In the genomic region with DNA sequence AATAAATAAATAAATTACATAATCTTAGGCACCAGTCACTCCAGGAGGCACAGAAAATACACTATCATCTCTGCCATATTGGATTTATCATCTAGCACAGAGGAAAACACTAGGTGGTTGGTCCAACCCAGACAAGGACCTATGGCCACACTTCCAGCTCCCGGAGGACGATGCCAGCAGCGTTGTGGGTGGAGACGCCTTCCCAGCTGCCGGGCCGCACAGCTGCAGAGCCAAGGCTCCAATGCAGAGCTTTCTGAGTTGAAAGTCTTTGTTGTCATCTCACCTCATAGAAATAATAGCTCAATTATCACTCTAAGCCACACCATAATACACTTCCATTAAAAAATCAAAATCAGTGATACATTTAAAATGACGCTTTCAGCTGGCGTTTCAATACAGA, we compare ENCODE assay signal across 22 cellular contexts.
DNase-seq lines count a peak whose midpoint lies in the region; ATAC-seq and TF ChIP-seq lines count a peak whose summit lies in the region.
"Had no signal": no experiment of that assay in that cellular context is flagged by ENCODE, and none has a peak within 500 bp of the region (broad histone marks: within the 10 kb centered on the region; RNA-seq: fewer than 3 reads in every experiment).

No MANE protein-coding gene starts in this region.

- H3K36me3 ChIP-seq in osteoblast (ENCODE audit: insufficient read depth, low read length), result no peaks in the 10 kb centered on the region
- H3K36me3 ChIP-seq: BE2C, BLaER1 had no signal

- DNase-seq in coronary artery (ENCODE audit: low spot score) (peak; percentile 8), left lobe of liver (ENCODE audit: low spot score) (peak; percentile 18), osteoblast (ENCODE audit: insufficient read length, low spot score, missing footprints) (peak; percentile 38)
- DNase-seq: 8988T; ACHN; BE2C; C1 segment of cervical spinal cord; CD4-positive, alpha-beta memory T cell; CD4-positive, CD25-positive, alpha-beta regulatory T cell; CD8-positive, alpha-beta memory T cell; COR-L47; DMS 273 treated with DMSO at 0.1 percent for 48 hours; DMS153; DMS53; DMS79; DND-41; EL; GDM1 had no signal

- no peak overlapping the region for H2AFZ ChIP-seq in osteoblast (ENCODE audit: low read length)

- TF ChIP-seq CTCF in coronary artery (IDR thresholded peaks at IDR 0.05) (no peak), osteoblast (IDR thresholded peaks at IDR 0.05; ENCODE audit: extremely low read depth, low read depth, low read length) (no peak)

- no peak overlapping the region for H3K4me2 ChIP-seq in osteoblast (ENCODE audit: insufficient read depth, low read length)
- H3K4me2 ChIP-seq: BLaER1 had no signal

- no peak overlapping the region for H3K4me3 ChIP-seq in coronary artery
- H3K4me3 ChIP-seq in osteoblast (ENCODE audit: insufficient read depth, low read length), result no peak overlapping the region
- H3K4me3 ChIP-seq: BLaER1, GM12878 had no signal

- peaks cover 3% of the 10 kb centered on the region for H3K9me3 ChIP-seq in osteoblast (ENCODE audit: low read depth, low read length)
- H3K9me3 ChIP-seq: BE2C, BLaER1 had no signal

- no peaks in the 10 kb centered on the region for H3K79me2 ChIP-seq in osteoblast (ENCODE audit: insufficient read depth, low read length)

- no peak for ATAC-seq in left lobe of liver
- no peak for ATAC-seq in HG03025 (IDR thresholded peaks at IDR 0.05; ENCODE audit: low FRiP score, unreplicated experiment)
- ATAC-seq in GM18907 (IDR thresholded peaks at IDR 0.05; ENCODE audit: unreplicated experiment), result no peak
- ATAC-seq: GM12878 had no signal

- no peaks in the 10 kb centered on the region for H4K20me1 ChIP-seq in osteoblast (ENCODE audit: insufficient read depth, low read length)
- H4K20me1 ChIP-seq: BLaER1 had no signal

- H3K27ac ChIP-seq in coronary artery (no peak overlapping the region), osteoblast (ENCODE audit: low read depth, low read length) (no peak overlapping the region)
- H3K27ac ChIP-seq: BLaER1 had no signal

- no peaks in the 10 kb centered on the region for H3K27me3 ChIP-seq in osteoblast (ENCODE audit: insufficient read depth, low read length)
- H3K27me3 ChIP-seq: BLaER1 had no signal

- H3K4me1 ChIP-seq in osteoblast (ENCODE audit: insufficient read depth, low read length), result no peaks in the 10 kb centered on the region
- H3K4me1 ChIP-seq: BE2C had no signal
